ENCODE assay signal across 10 cellular contexts in the genomic region with DNA sequence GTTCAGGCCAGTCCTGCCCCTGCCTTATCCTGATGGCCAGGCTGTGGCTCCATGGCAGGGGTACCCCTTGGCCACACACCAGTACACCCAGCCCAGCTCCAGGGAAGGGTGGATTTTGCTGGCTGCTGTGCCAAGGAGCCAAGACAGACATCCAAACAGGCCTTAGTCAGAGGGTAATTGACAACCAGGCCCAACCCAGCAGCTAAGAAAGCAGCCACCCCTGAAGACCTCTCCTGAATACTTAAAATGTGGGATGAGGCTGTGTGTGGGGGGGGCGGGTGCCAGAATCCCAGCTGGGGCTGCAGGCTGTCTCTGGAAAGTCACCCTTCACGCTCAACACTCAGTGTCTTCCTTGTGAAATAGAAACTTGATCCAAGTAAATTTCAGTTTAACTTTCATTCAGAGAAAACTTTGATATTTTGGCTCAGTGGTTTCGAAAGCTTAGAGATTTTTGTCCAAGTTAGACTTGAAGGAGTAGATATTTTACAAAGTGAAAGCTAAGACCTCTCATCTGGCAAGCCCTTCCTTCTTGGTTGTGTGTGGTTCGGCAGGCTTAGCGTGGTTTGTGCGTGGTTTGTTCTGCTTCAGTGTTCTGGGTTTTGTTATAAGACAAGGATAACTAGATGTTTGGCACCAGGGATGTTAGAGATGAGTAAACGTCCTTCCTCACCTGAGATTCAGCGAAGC. TPM values are rescaled to one million over a fixed set of nuclear protein-coding genes. Genes with fewer than 3 reads are reported as not detected.
DNase-seq lines count a peak whose midpoint lies in the region; ATAC-seq and TF ChIP-seq lines count a peak whose summit lies in the region.
"Had no signal": no experiment of that assay in that cellular context is flagged by ENCODE, and none has a peak within 500 bp of the region (broad histone marks: within the 10 kb centered on the region; RNA-seq: fewer than 3 reads in every experiment).

No MANE protein-coding gene starts in this region.

- in situ Hi-C loops in KBM-7 (cut with MboI; ENCODE audit: low pct_unique_long_range_greater_than_20kb, low sequenced_read_pairs) = no loop called here

- H2AFZ ChIP-seq in DND-41 (ENCODE audit: low read depth, low read length) = peak overlapping the region; percentile 30; the same call in 1 of the 2 replicates

- DNase-seq in DND-41 (peak; percentile 39), KBM-7 (peak; percentile 37), renal cortical epithelial cell (ENCODE audit: low read depth) (peak; percentile 84), NCI-H2107 treated with DMSO at 0.1 percent for 48 hours (lab: John Stamatoyannopoulos, UW; ENCODE audit: unreplicated experiment) (no peak), NCI-H2196 treated with DMSO at 0.1 percent for 48 hours (lab: John Stamatoyannopoulos, UW; ENCODE audit: unreplicated experiment) (no peak), cerebellar nuclear complex (lab: John Stamatoyannopoulos, UW) (no peak)
- DNase-seq: T-helper 1 cell had no signal

- H3K9ac ChIP-seq in DND-41 (ENCODE audit: low read depth, low read length) = no peak overlapping the region; the same call in 1 of the 2 replicates

- H3K4me1 ChIP-seq in DND-41 (ENCODE audit: insufficient read depth, low read length) = peaks cover 41% of the 10 kb centered on the region
- peaks cover 21 to 29% of the 10 kb centered on the region in 2 donors for H3K4me1 ChIP-seq in esophagus (ENCODE audit: control insufficient read depth in 2 of 2, insufficient read depth in 2 of 2, low read length in 1 of 2)

- H3K27ac ChIP-seq in DND-41 (ENCODE audit: low read length) = no peak overlapping the region
- peak overlapping the region; percentile 42 to 72 for H3K27ac ChIP-seq in esophagus (ENCODE audit: low read depth in 2 of 2, low read length in 1 of 2)

- no peak for TF ChIP-seq CTCF in DND-41 (IDR thresholded peaks at IDR 0.05; ENCODE audit: borderline replicate concordance, extremely low read depth, low read length, poor library complexity, severe bottlenecking)

- H3K36me3 ChIP-seq in DND-41 (ENCODE audit: insufficient read depth, low read length) = no peaks in the 10 kb centered on the region
- H3K36me3 ChIP-seq in esophagus (ENCODE audit: control insufficient read depth in 2 of 2, insufficient read depth in 2 of 2, low read length in 1 of 2) = no peaks in the 10 kb centered on the region

- no peaks in the 10 kb centered on the region for H3K27me3 ChIP-seq in DND-41 (ENCODE audit: insufficient read depth, low read length, poor library complexity)
- H3K27me3 ChIP-seq in esophagus (ENCODE audit: control insufficient read depth in 1 of 2, insufficient read depth in 2 of 2, low read length in 2 of 2) = peaks cover 0 to 3% of the 10 kb centered on the region in 2 donors

- peak overlapping the region; percentile 47 for H3K4me2 ChIP-seq in DND-41 (ENCODE audit: insufficient read depth, low read length)

- no peaks in the 10 kb centered on the region for H4K20me1 ChIP-seq in DND-41 (ENCODE audit: insufficient read depth, low read length)

- WGBS in esophagus, 2 donors = 66 to 69% methylated on average over 8 of the region's 8 CpGs

- ATAC-seq in DND-41 (ENCODE audit: insufficient read depth, low read depth) = peak; percentile 47
- no peak for ATAC-seq in GM19023 (IDR thresholded peaks at IDR 0.05; ENCODE audit: unreplicated experiment)

- H3K9me3 ChIP-seq in DND-41 (ENCODE audit: insufficient read depth, low read length, severe bottlenecking) = no peaks in the 10 kb centered on the region
- no peaks in the 10 kb centered on the region for H3K9me3 ChIP-seq in esophagus (ENCODE audit: control insufficient read depth in 2 of 2, insufficient read depth in 1 of 2, low read depth in 1 of 2, low read length in 1 of 2)

- H3K79me2 ChIP-seq in DND-41 (ENCODE audit: insufficient read depth, low read length) = no peaks in the 10 kb centered on the region

- no peak overlapping the region for H3K4me3 ChIP-seq in DND-41 (ENCODE audit: low read depth in 1 of 2, low read length in 2 of 2)
- no peak overlapping the region for H3K4me3 ChIP-seq in esophagus (ENCODE audit: low read depth in 1 of 2, low read length in 2 of 2)
- H3K4me3 ChIP-seq: coronary artery had no signal

RNA-seq across cellular contexts. Expression of gene PAPLN, which starts 5.1 kb away (rescaled TPM):
- 1 to 10 TPM; 3.9 to 7.5 TPM for polyA plus RNA-seq in esophagus
- 21.4 and 164 TPM in 2 replicates for total RNA-seq in renal cortical epithelial cell

Comparison
In these comparisons a context has a peak if more than half of its experiments do, and no peak if none do; other contexts are left out.
1. DNase-seq: peak in DND-41 (single experiment), KBM-7 (single experiment) and renal cortical epithelial cell (single experiment); none in NCI-H2107 treated with DMSO at 0.1 percent for 48 hours (single experiment), NCI-H2196 treated with DMSO at 0.1 percent for 48 hours (single experiment) and cerebellar nuclear complex (0 of 2).